In the genomic region with DNA sequence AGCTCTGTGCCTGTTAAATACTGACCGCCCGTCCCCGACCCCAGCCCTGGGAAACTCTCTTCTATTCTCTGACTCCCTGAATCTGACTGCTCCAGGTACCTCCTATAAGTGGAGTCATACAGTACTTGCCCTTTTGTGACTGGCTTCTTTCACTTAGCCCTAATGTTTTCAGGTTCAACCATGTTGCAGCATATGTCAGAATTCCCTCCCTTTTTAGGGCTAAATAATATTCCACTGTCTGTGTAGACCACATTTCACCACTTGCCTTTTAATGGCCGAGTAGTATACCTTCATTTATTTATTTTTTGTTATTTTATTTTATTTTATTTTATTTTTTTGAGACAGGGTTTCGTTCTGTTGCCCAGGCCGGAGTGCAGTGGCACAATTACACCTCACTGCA, we compare ENCODE assay signal across 23 cellular contexts.
"Had no signal": no experiment of that assay in that cellular context is flagged by ENCODE, and none has a peak within 500 bp of the region (broad histone marks: within the 10 kb centered on the region; RNA-seq: fewer than 3 reads in every experiment).

No MANE protein-coding gene starts in this region.

- ATAC-seq: natural killer cell; psoas muscle; right cardiac atrium; right lobe of liver; stimulated activated effector memory CD8-positive, alpha-beta T cell treated with anti-CD3 and anti-CD28 coated beads, Interleukin-12 subunit alpha, Interleukin-12 subunit beta, amount 100 ng/mL, for 72 hours; stimulated activated naive B cell treated with anti-CD40 and anti-IgM and Interleukin-4, amounts not matched to agents 10 μg/mL and 1 μg/mL and 100 μg/mL, for 72 hours had no signal

- H3K9me3 ChIP-seq: ovary, psoas muscle, right lobe of liver, stomach, thoracic aorta, thyroid gland, tibial nerve, upper lobe of left lung, vagina had no signal

- H3K27me3 ChIP-seq: neural progenitor cell, ovary, right lobe of liver, stomach, thyroid gland, tibial nerve, upper lobe of left lung, vagina had no signal

- H3K4me1 ChIP-seq: neural progenitor cell, parathyroid adenoma, psoas muscle, right lobe of liver, stomach, thyroid gland, tibial nerve, upper lobe of left lung, vagina had no signal

- H3K4me3 ChIP-seq: neural progenitor cell, ovary, psoas muscle, right lobe of liver, stomach, thoracic aorta, thyroid gland, tibial nerve, upper lobe of left lung, vagina had no signal

- H3K36me3 ChIP-seq: neural progenitor cell, ovary, right lobe of liver, stomach, thoracic aorta, thyroid gland, tibial nerve, upper lobe of left lung, vagina had no signal

- H3K27ac ChIP-seq: neural progenitor cell, ovary, parathyroid adenoma, psoas muscle, right lobe of liver, stomach, thoracic aorta, thyroid gland, tibial nerve, upper lobe of left lung, vagina had no signal

- DNase-seq: natural killer cell; occipital lobe; ovary; psoas muscle; right cardiac atrium; small intestine; stimulated activated CD4-positive, alpha-beta T cell treated with anti-CD3 and anti-CD28 coated beads, Interleukin-15, amount 100 ng/mL, for 24 hours; stimulated activated CD4-positive, alpha-beta T cell treated with anti-CD3 and anti-CD28 coated beads, Interleukin-2, amount 100 ng/mL, for 24 hours; stimulated activated CD4-positive, alpha-beta T cell treated with anti-CD3 and anti-CD28 coated beads, Interleukin-2, amount 100 ng/mL, for 48 hours; stimulated activated CD4-positive, alpha-beta T cell treated with anti-CD3 and anti-CD28 coated beads, Interleukin-4, amount 100 ng/mL, for 24 hours; stimulated activated naive B cell treated with anti-CD40 and anti-IgM and Interleukin-4, amounts not matched to agents 10 μg/mL and 1 μg/mL and 100 μg/mL, for 72 hours; stimulated activated naive CD4-positive, alpha-beta T cell treated with Interleukin-2 at 50 U/mL for 16 hours; stomach; thyroid gland; trophoblast cell; upper lobe of left lung had no signal
